ENCODE assay signal across 26 cellular contexts in genomic region chr20:2755451-2756055, GRCh38. TPM values are rescaled to one million over a fixed set of nuclear protein-coding genes. Genes with fewer than 3 reads are reported as not detected.
"Had no signal": no experiment of that assay in that cellular context is flagged by ENCODE, and none has a peak within 500 bp of the region (broad histone marks: within the 10 kb centered on the region; RNA-seq: fewer than 3 reads in every experiment).

No MANE protein-coding gene starts in this region.

- H3K4me2 ChIP-seq: SK-N-SH had no signal

- H3K27ac ChIP-seq: ascending aorta, body of pancreas, Peyer's patch, RWPE1, SJCRH30 had no signal

- H3K36me3 ChIP-seq: ascending aorta, Peyer's patch, SJCRH30 had no signal

- H3K9me3 ChIP-seq: ascending aorta, body of pancreas, Peyer's patch, SJCRH30, SK-N-SH had no signal

- ATAC-seq: activated CD8-positive, alpha-beta T cell treated with anti-CD3 and anti-CD28 coated beads, Interleukin-2, amount 10 ng/mL, durations not matched to agents 7 days and 5 days; activated T-cell treated with anti-CD3 and anti-CD28 coated beads, Interleukin-2, amount 50 U/mL, for 72 hours; body of pancreas had no signal

- H3K9ac ChIP-seq: SK-N-SH had no signal

- H3K4me3 ChIP-seq: ascending aorta, body of pancreas, Peyer's patch, SJCRH30 had no signal

- DNase-seq: activated CD4-positive, alpha-beta T cell treated with anti-CD3 and anti-CD28 coated beads for 48 hours; activated CD4-positive, alpha-beta T cell treated with anti-CD3 and anti-CD28 coated beads, Interleukin-2, amount 50 U/mL, for 4 hours; activated CD4-positive, CD25-positive, alpha-beta regulatory T cell treated with anti-CD3 and anti-CD28 coated beads, Interleukin-2, amount 50 U/mL, for 72 hours; activated CD8-positive, alpha-beta T cell treated with anti-CD3 and anti-CD28 coated beads, Interleukin-2, amount 10 ng/mL, durations not matched to agents 7 days and 5 days; activated naive CD4-positive, alpha-beta T cell; activated T-cell treated with anti-CD3 and anti-CD28 coated beads, Interleukin-2, amount 50 U/mL, for 72 hours; central memory CD4-positive, alpha-beta T cell; MM.1S; NCI-H1105; NCI-H1436; NCI-H1694 treated with DMSO at 0.1 percent for 48 hours; NCI-H2081; NCI-H510A treated with DMSO at 0.1 percent for 48 hours; Right ventricle myocardium superior; T-helper 1 cell had no signal

- H3K27me3 ChIP-seq: Peyer's patch, SJCRH30 had no signal

RNA-seq across cellular contexts. Expression of gene CPXM1, which starts 44.9 kb away (rescaled TPM):
- total RNA-seq: ascending aorta, bronchial epithelial cell had no signal

RNA-seq across cellular contexts. Expression of gene C20orf141, which starts 59.2 kb away (rescaled TPM):
- total RNA-seq: activated CD8-positive, alpha-beta T cell treated with anti-CD3 and anti-CD28 coated beads, Interleukin-2, amount 10 ng/mL, durations not matched to agents 7 days and 5 days; activated T-cell treated with anti-CD3 and anti-CD28 coated beads, Interleukin-2, amount 50 U/mL, for 72 hours; activated T-helper 2 cell treated with anti-CD3 and anti-CD28 coated beads, Interferon-gamma antibody, Interleukin-2, Interleukin-4, amounts not matched to agents 10 μg/mL and 5 μg/mL and 100 μg/mL, durations not matched to agents 14 hours and 24 hours and 36 hours; ascending aorta; body of pancreas; bronchial epithelial cell; chondrocyte; Peyer's patch; Right ventricle myocardium superior; SJCRH30; T-helper 2 cell treated with Interferon-gamma antibody and Interleukin-4, amounts not matched to agents 100 ng/mL and 5 ng/mL, for 36 hours; WTC11 had no signal
